19 cellular contexts compared by ENCODE assay signal in the genomic region with DNA sequence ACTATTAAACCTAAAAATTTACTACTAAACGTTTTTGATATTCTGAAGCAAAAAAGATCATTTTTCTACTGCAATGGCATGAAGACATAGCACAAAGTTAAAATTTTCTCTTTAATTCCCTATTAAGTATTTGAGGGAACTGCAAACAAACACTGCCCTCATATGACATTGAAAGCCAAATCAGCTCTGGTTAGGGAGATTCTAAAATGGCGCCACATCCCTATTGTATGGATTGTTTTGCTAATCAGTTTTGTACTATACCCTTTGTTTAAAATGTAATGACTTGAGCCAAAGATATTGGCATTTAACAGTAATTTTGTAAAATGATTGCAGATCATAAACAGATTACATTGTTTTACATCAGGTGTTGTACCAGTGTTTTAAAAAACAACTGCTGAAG.
DNase-seq lines count a peak whose midpoint lies in the region; ATAC-seq and TF ChIP-seq lines count a peak whose summit lies in the region.
"Had no signal": no experiment of that assay in that cellular context is flagged by ENCODE, and none has a peak within 500 bp of the region (broad histone marks: within the 10 kb centered on the region; RNA-seq: fewer than 3 reads in every experiment).

No MANE protein-coding gene starts in this region.

- peaks cover 68% of the 10 kb centered on the region for H3K4me1 ChIP-seq in HUES6 (ENCODE audit: control insufficient read depth, insufficient read depth, low read length)
- peaks cover 5% of the 10 kb centered on the region for H3K4me1 ChIP-seq in smooth muscle cell (ENCODE audit: low read depth)

- H3F3A ChIP-seq in smooth muscle cell (ENCODE audit: low read depth): peaks cover 59% of the 10 kb centered on the region

- no peak overlapping the region for H2AFZ ChIP-seq in smooth muscle cell (ENCODE audit: low read depth)

- DNase-seq in activated B cell treated with CpG ODN at 0.5 μM for 24 hours (no peak), smooth muscle cell (lab: John Stamatoyannopoulos, UW; ENCODE audit: unreplicated experiment) (no peak), COLO829 (ENCODE audit: low spot score) (no peak), NCI-H2196 (lab: John Stamatoyannopoulos, UW; ENCODE audit: unreplicated experiment) (no peak)
- no peak for DNase-seq in activated CD8-positive, alpha-beta T cell treated with anti-CD3 and anti-CD28 coated beads, Interleukin-2, amount 10 ng/mL, durations not matched to agents 7 days and 5 days
- DNase-seq in activated T-helper 1 cell treated with anti-CD3 and anti-CD28 coated beads, Interleukin-12 subunit alpha, Interleukin-12 subunit beta, Interleukin-2, Interleukin-4 antibody, amounts not matched to agents 30 ng/mL and 10 ng/mL and 1 ng/mL, durations not matched to agents 14 hours and 24 hours and 36 hours (ENCODE audit: low spot score): no peak
- DNase-seq: CD4-positive, CD25-positive, alpha-beta regulatory T cell; DND-41; HFFc6; NCI-H1092 treated with DMSO at 0.1 percent for 48 hours; NCI-H1694; NCI-H2107; Right ventricle myocardium superior; SK-N-SH; T-helper 1 cell had no signal

- peaks cover 50% of the 10 kb centered on the region for H3K79me2 ChIP-seq in smooth muscle cell (ENCODE audit: low read depth)

- ATAC-seq in activated B cell treated with CpG ODN at 0.5 μM for 24 hours (ENCODE audit: low read depth): no peak
- ATAC-seq in activated CD8-positive, alpha-beta T cell treated with anti-CD3 and anti-CD28 coated beads, Interleukin-2, amount 10 ng/mL, durations not matched to agents 7 days and 5 days: no peak
- ATAC-seq: K562, Panc1 had no signal

- 28% methylated on average over 2 of the region's 2 CpGs for WGBS in smooth muscle cell (ENCODE audit: low lambda C conversion rate)

- intact Hi-C loops in activated B cell treated with CpG ODN at 0.5 μM for 24 hours (cut with micrococcal nuclease): no loop called here
- intact Hi-C loops in activated T-helper 1 cell treated with anti-CD3 and anti-CD28 coated beads, Interleukin-12 subunit alpha, Interleukin-12 subunit beta, Interleukin-2, Interleukin-4 antibody, amounts not matched to agents 30 ng/mL and 10 ng/mL and 1 ng/mL, durations not matched to agents 14 hours and 24 hours and 36 hours (cut with micrococcal nuclease): no loop called here

- H3K36me3 Mint-ChIP-seq in activated B cell treated with CpG ODN at 0.5 μM for 24 hours (ENCODE audit: low read depth): peaks cover 6% of the 10 kb centered on the region
- H3K36me3 Mint-ChIP-seq in activated CD8-positive, alpha-beta T cell treated with anti-CD3 and anti-CD28 coated beads, Interleukin-2, amount 10 ng/mL, durations not matched to agents 7 days and 5 days (ENCODE audit: low read depth): peaks cover 4% of the 10 kb centered on the region
- H3K36me3 Mint-ChIP-seq in activated T-helper 1 cell treated with anti-CD3 and anti-CD28 coated beads, Interleukin-12 subunit alpha, Interleukin-12 subunit beta, Interleukin-2, Interleukin-4 antibody, amounts not matched to agents 30 ng/mL and 10 ng/mL and 1 ng/mL, durations not matched to agents 14 hours and 24 hours and 36 hours (ENCODE audit: low read depth): peaks cover 17% of the 10 kb centered on the region
- H3K36me3 Mint-ChIP-seq: CD4-positive, CD25-positive, alpha-beta regulatory T cell had no signal

- H3K9me3 ChIP-seq in HUES6 (ENCODE audit: control insufficient read depth, insufficient read depth, low read depth, low read length): no peaks in the 10 kb centered on the region
- no peaks in the 10 kb centered on the region for H3K9me3 ChIP-seq in smooth muscle cell (replicated peaks; ENCODE audit: low read depth)
- H3K9me3 ChIP-seq: SK-N-SH had no signal

- peaks cover 36% of the 10 kb centered on the region for H3K4me1 Mint-ChIP-seq in activated B cell treated with CpG ODN at 0.5 μM for 24 hours
- peaks cover 10% of the 10 kb centered on the region for H3K4me1 Mint-ChIP-seq in activated CD8-positive, alpha-beta T cell treated with anti-CD3 and anti-CD28 coated beads, Interleukin-2, amount 10 ng/mL, durations not matched to agents 7 days and 5 days (ENCODE audit: low read depth)
- no peaks in the 10 kb centered on the region for H3K4me1 Mint-ChIP-seq in activated T-helper 1 cell treated with anti-CD3 and anti-CD28 coated beads, Interleukin-12 subunit alpha, Interleukin-12 subunit beta, Interleukin-2, Interleukin-4 antibody, amounts not matched to agents 30 ng/mL and 10 ng/mL and 1 ng/mL, durations not matched to agents 14 hours and 24 hours and 36 hours (ENCODE audit: low read depth)

- H3K4me2 ChIP-seq in smooth muscle cell: no peak overlapping the region
- H3K4me2 ChIP-seq: SK-N-SH had no signal

- H3K4me3 ChIP-seq in GM08714 (ENCODE audit: low read length) (peak overlapping the region; percentile 98; the same call in 1 of the 2 replicates), HUES6 (ENCODE audit: low read depth, low read length) (no peak overlapping the region), smooth muscle cell (no peak overlapping the region)
- H3K4me3 ChIP-seq: K562 had no signal

- H3K4me3 Mint-ChIP-seq in activated B cell treated with CpG ODN at 0.5 μM for 24 hours: peak overlapping the region; percentile 86
- no peak overlapping the region for H3K4me3 Mint-ChIP-seq in activated CD8-positive, alpha-beta T cell treated with anti-CD3 and anti-CD28 coated beads, Interleukin-2, amount 10 ng/mL, durations not matched to agents 7 days and 5 days
- H3K4me3 Mint-ChIP-seq in activated T-helper 1 cell treated with anti-CD3 and anti-CD28 coated beads, Interleukin-12 subunit alpha, Interleukin-12 subunit beta, Interleukin-2, Interleukin-4 antibody, amounts not matched to agents 30 ng/mL and 10 ng/mL and 1 ng/mL, durations not matched to agents 14 hours and 24 hours and 36 hours: no peak overlapping the region
- H3K4me3 Mint-ChIP-seq: HFFc6 had no signal

- H3K27ac Mint-ChIP-seq in activated B cell treated with CpG ODN at 0.5 μM for 24 hours: peak overlapping the region; percentile 97
- H3K27ac Mint-ChIP-seq in activated CD8-positive, alpha-beta T cell treated with anti-CD3 and anti-CD28 coated beads, Interleukin-2, amount 10 ng/mL, durations not matched to agents 7 days and 5 days: no peak overlapping the region
- H3K27ac Mint-ChIP-seq in activated T-helper 1 cell treated with anti-CD3 and anti-CD28 coated beads, Interleukin-12 subunit alpha, Interleukin-12 subunit beta, Interleukin-2, Interleukin-4 antibody, amounts not matched to agents 30 ng/mL and 10 ng/mL and 1 ng/mL, durations not matched to agents 14 hours and 24 hours and 36 hours: no peak overlapping the region

- H3K9ac ChIP-seq in HUES6 (ENCODE audit: low read length) (peak overlapping the region; percentile 57), smooth muscle cell (ENCODE audit: low read depth) (no peak overlapping the region)
- H3K9ac ChIP-seq: SK-N-SH had no signal

- H3K27me3 Mint-ChIP-seq in activated B cell treated with CpG ODN at 0.5 μM for 24 hours: no peaks in the 10 kb centered on the region
- peaks cover 6% of the 10 kb centered on the region for H3K27me3 Mint-ChIP-seq in activated CD8-positive, alpha-beta T cell treated with anti-CD3 and anti-CD28 coated beads, Interleukin-2, amount 10 ng/mL, durations not matched to agents 7 days and 5 days (ENCODE audit: low read depth)
- H3K27me3 Mint-ChIP-seq in activated T-helper 1 cell treated with anti-CD3 and anti-CD28 coated beads, Interleukin-12 subunit alpha, Interleukin-12 subunit beta, Interleukin-2, Interleukin-4 antibody, amounts not matched to agents 30 ng/mL and 10 ng/mL and 1 ng/mL, durations not matched to agents 14 hours and 24 hours and 36 hours (ENCODE audit: insufficient read depth): no peaks in the 10 kb centered on the region

- H3K9me3 Mint-ChIP-seq in activated B cell treated with CpG ODN at 0.5 μM for 24 hours: no peaks in the 10 kb centered on the region
- H3K9me3 Mint-ChIP-seq in activated CD8-positive, alpha-beta T cell treated with anti-CD3 and anti-CD28 coated beads, Interleukin-2, amount 10 ng/mL, durations not matched to agents 7 days and 5 days (ENCODE audit: insufficient read depth): no peaks in the 10 kb centered on the region
- no peaks in the 10 kb centered on the region for H3K9me3 Mint-ChIP-seq in activated T-helper 1 cell treated with anti-CD3 and anti-CD28 coated beads, Interleukin-12 subunit alpha, Interleukin-12 subunit beta, Interleukin-2, Interleukin-4 antibody, amounts not matched to agents 30 ng/mL and 10 ng/mL and 1 ng/mL, durations not matched to agents 14 hours and 24 hours and 36 hours
- H3K9me3 Mint-ChIP-seq: CD4-positive, CD25-positive, alpha-beta regulatory T cell; HFFc6 had no signal

- H4K20me1 ChIP-seq in smooth muscle cell (ENCODE audit: low read depth): peaks cover 100% of the 10 kb centered on the region

- H3K36me3 ChIP-seq in HUES6 (ENCODE audit: control insufficient read depth, insufficient read depth, low read length) (peaks cover 71% of the 10 kb centered on the region), smooth muscle cell (ENCODE audit: low read depth) (peaks cover 60% of the 10 kb centered on the region)

- H3K27ac ChIP-seq in HUES6 (ENCODE audit: low read depth, low read length): peak overlapping the region; percentile 92
- H3K27ac ChIP-seq in smooth muscle cell (ENCODE audit: low read depth): peak overlapping the region; percentile 72

- POLR2A ChIA-PET in activated B cell treated with CpG ODN at 0.5 μM for 24 hours (lab: Charles Lee): interaction anchor here (0.9 to 1.6 kb wide), 2 partner anchors 229 to 290 kb away, joined by 3 to 19 read pairs; a partner anchor contains a TSS
- POLR2A ChIA-PET in activated CD8-positive, alpha-beta T cell treated with anti-CD3 and anti-CD28 coated beads, Interleukin-2, amount 10 ng/mL, durations not matched to agents 7 days and 5 days (lab: Charles Lee): no interaction called here

- H3K27me3 ChIP-seq in HUES6 (ENCODE audit: control insufficient read depth, insufficient read depth, low read length) (no peaks in the 10 kb centered on the region), smooth muscle cell (ENCODE audit: low read depth) (no peaks in the 10 kb centered on the region)

- CTCF ChIA-PET in activated B cell treated with CpG ODN at 0.5 μM for 24 hours (lab: Charles Lee): no interaction called here
- CTCF ChIA-PET in activated CD8-positive, alpha-beta T cell treated with anti-CD3 and anti-CD28 coated beads, Interleukin-2, amount 10 ng/mL, durations not matched to agents 7 days and 5 days (lab: Charles Lee): interaction anchor here (1.0 kb wide), 1 partner anchor 12 kb away, joined by 3 read pairs; no protein-coding TSS in a partner anchor

- no peak for TF ChIP-seq CTCF in activated B cell treated with CpG ODN at 0.5 μM for 24 hours (IDR thresholded peaks at IDR 0.05)
- no peak for TF ChIP-seq CTCF in smooth muscle cell (IDR thresholded peaks at IDR 0.05; ENCODE audit: borderline replicate concordance, insufficient read depth, poor library complexity, severe bottlenecking)
